1 cellular context compared by ENCODE assay signal in genomic region chr2:17813015-17813741, GRCh38.
TF ChIP-seq lines count a peak whose summit lies in the region.

No MANE protein-coding gene starts in this region.

TF ChIP-seq in WTC11, 78 proteins besides CTCF, POLR2A, EP300 and RAD21 (continued from another document):
- TF ChIP-seq ZNF532 (CRISPR knock-in tag; IDR thresholded peaks at IDR 0.05; ENCODE audit: borderline replicate concordance), result no peak
- TF ChIP-seq NR2C2 (CRISPR knock-in tag; IDR thresholded peaks at IDR 0.05), result no peak
- no peak for TF ChIP-seq OVOL2 (CRISPR knock-in tag; IDR thresholded peaks at IDR 0.05; ENCODE audit: borderline replicate concordance)
- no peak for TF ChIP-seq E2F1 (CRISPR knock-in tag; IDR thresholded peaks at IDR 0.05)
- no peak for TF ChIP-seq FOXP4 (CRISPR knock-in tag; IDR thresholded peaks at IDR 0.05)
